31 cellular contexts compared by ENCODE assay signal in the genomic region with DNA sequence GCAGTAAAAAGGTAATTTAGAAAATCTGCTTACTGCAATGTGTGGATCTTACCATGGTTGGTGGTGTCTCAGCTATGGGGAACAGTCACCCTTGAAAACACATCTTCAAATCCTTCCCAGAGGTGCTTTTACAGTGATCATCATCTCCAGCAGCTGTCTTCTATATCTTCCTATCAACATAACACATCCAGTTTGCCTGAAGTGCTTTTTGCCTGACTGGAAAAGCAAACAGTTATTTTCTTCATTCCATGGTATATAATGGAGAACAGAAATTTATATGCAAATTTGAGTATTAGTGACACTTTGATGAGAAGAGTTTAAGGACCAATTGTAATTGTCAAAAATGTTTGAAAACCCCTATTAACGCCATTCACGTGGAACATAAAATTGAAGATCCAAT.
"Had no signal": no experiment of that assay in that cellular context is flagged by ENCODE, and none has a peak within 500 bp of the region (broad histone marks: within the 10 kb centered on the region; RNA-seq: fewer than 3 reads in every experiment).

No MANE protein-coding gene starts in this region.

- FAIRE-seq: astrocyte, bronchial epithelial cell, frontal cortex had no signal

- H3K4me3 Mint-ChIP-seq: activated B cell treated with CpG ODN at 0.5 μM for 24 hours; activated CD8-positive, alpha-beta T cell treated with anti-CD3 and anti-CD28 coated beads for 36 hours; activated naive CD8-positive, alpha-beta T cell; activated T-cell treated with anti-CD3 and anti-CD28 coated beads, Interleukin-2, amount 50 U/mL, for 4 hours; activated T-helper 17 cell treated with anti-CD3 and anti-CD28 coated beads, Interleukin-2, amount 50 U/mL, for 72 hours; central memory CD8-positive, alpha-beta T cell; dendritic cell treated with granulocyte-macrophage colony-stimulating factor and Interleukin-4, amounts not matched to agents 40 ng/mL and 50 ng/mL, for 4 days; endodermal cell; T-helper 2 cell treated with Interferon-gamma antibody and Interleukin-4, amounts not matched to agents 5 μg/mL and 100 μg/mL, for 36 hours had no signal

- DNase-seq: activated B cell treated with CpG ODN at 0.5 μM for 24 hours; activated CD4-positive, alpha-beta T cell treated with anti-CD3 and anti-CD28 coated beads for 48 hours; activated CD4-positive, alpha-beta T cell treated with anti-CD3 and anti-CD28 coated beads, Interleukin-2, amount 50 U/mL, for 1 hour; activated CD4-positive, alpha-beta T cell treated with anti-CD3 and anti-CD28 coated beads, Interleukin-2, amount 50 U/mL, for 48 hours; activated CD8-positive, alpha-beta memory T cell treated with anti-CD3 and anti-CD28 coated beads for 24 hours; activated CD8-positive, alpha-beta T cell treated with anti-CD3 and anti-CD28 coated beads for 36 hours; activated effector memory CD4-positive, alpha-beta T cell treated with Interleukin-2 at 50 U/mL for 16 hours; activated gamma-delta T cell treated with Interleukin-2 at 50 U/mL for 16 hours; activated naive CD4-positive, alpha-beta T cell treated with anti-CD3 and anti-CD28 coated beads, Interleukin-2, amount 50 U/mL, for 16 hours; activated naive CD4-positive, alpha-beta T cell treated with Interleukin-2 at 50 U/mL for 16 hours; activated T-cell treated with anti-CD3 and anti-CD28 coated beads, Interleukin-2, amount 50 U/mL, for 4 hours; amniotic stem cell; anterior cingulate cortex; brain microvascular endothelial cell; dorsolateral prefrontal cortex; effector memory CD4-positive, alpha-beta T cell; endodermal cell; foreskin fibroblast; head of caudate nucleus; T1000; WERI-Rb-1 had no signal

- H3K4me1 Mint-ChIP-seq: activated B cell treated with CpG ODN at 0.5 μM for 24 hours; activated T-helper 17 cell treated with anti-CD3 and anti-CD28 coated beads, Interleukin-2, amount 50 U/mL, for 72 hours; central memory CD8-positive, alpha-beta T cell; endodermal cell had no signal

- H3K36me3 Mint-ChIP-seq: activated naive CD8-positive, alpha-beta T cell had no signal

- H3K9me3 Mint-ChIP-seq: endodermal cell had no signal

- ATAC-seq: activated CD4-positive, CD25-positive, alpha-beta regulatory T cell treated with anti-CD3 and anti-CD28 coated beads, Interleukin-2, amount 50 U/mL, for 24 hours; activated CD8-positive, alpha-beta T cell treated with anti-CD3 and anti-CD28 coated beads for 36 hours; activated T-cell treated with anti-CD3 and anti-CD28 coated beads, Interleukin-2, amount 50 U/mL, for 4 hours; activated T-helper 17 cell treated with anti-CD3 and anti-CD28 coated beads, Interleukin-2, amount 50 U/mL, for 72 hours; esophagus mucosa had no signal

- H3K27me3 Mint-ChIP-seq: activated B cell treated with CpG ODN at 0.5 μM for 24 hours; activated CD8-positive, alpha-beta T cell treated with anti-CD3 and anti-CD28 coated beads for 36 hours; activated naive CD8-positive, alpha-beta T cell; activated T-helper 17 cell treated with anti-CD3 and anti-CD28 coated beads, Interleukin-2, amount 50 U/mL, for 72 hours; central memory CD8-positive, alpha-beta T cell; dendritic cell treated with granulocyte-macrophage colony-stimulating factor and Interleukin-4, amounts not matched to agents 40 ng/mL and 50 ng/mL, for 4 days had no signal

- H3K27ac Mint-ChIP-seq: activated B cell treated with CpG ODN at 0.5 μM for 24 hours; activated CD8-positive, alpha-beta T cell treated with anti-CD3 and anti-CD28 coated beads for 36 hours; activated naive CD8-positive, alpha-beta T cell; activated T-helper 17 cell treated with anti-CD3 and anti-CD28 coated beads, Interleukin-2, amount 50 U/mL, for 72 hours; dendritic cell treated with granulocyte-macrophage colony-stimulating factor and Interleukin-4, amounts not matched to agents 40 ng/mL and 50 ng/mL, for 4 days; endodermal cell; T-helper 2 cell treated with Interferon-gamma antibody and Interleukin-4, amounts not matched to agents 5 μg/mL and 100 μg/mL, for 36 hours had no signal
